ENCODE assay signal across 8 cellular contexts in genomic region chr6:117482240-117483003, GRCh38. TPM values are rescaled to one million over a fixed set of nuclear protein-coding genes. Genes with fewer than 3 reads are reported as not detected.
DNase-seq lines count a peak whose midpoint lies in the region; ATAC-seq and TF ChIP-seq lines count a peak whose summit lies in the region.

Gene DCBLD1 (plus strand): TSS chr6:117482674. CDS start chr6:117482782, 108 bp downstream.

- intact Hi-C loops in left cardiac atrium (cut with DNase I), result loop anchor here in 1 of 2 donors (10.0 kb wide), 1 partner anchor 72 kb away; no protein-coding TSS in a partner anchor
- intact Hi-C loops in posterior cingulate gyrus (cut with DNase I), result loop anchor here (5.0 kb wide), 2 partner anchors 65 to 120 kb away; partner anchors contain the start of gene GOPC

- TF ChIP-seq CTCF in KMS-11 (conservative IDR thresholded peaks at IDR 0.05; ENCODE audit: low read depth, low read length), result no peak
- TF ChIP-seq CTCF in SU-DHL-6 (IDR thresholded peaks at IDR 0.05; ENCODE audit: insufficient read depth, low read length, poor library complexity, severe bottlenecking), result no peak

- H3K9me2 ChIP-seq in GM23248 (ENCODE audit: insufficient read depth) (no peaks in the 10 kb centered on the region), SU-DHL-6 (replicated peaks; ENCODE audit: insufficient read depth, low read length) (no peaks in the 10 kb centered on the region)

- DNase-seq in G401 (ENCODE audit: low spot score) (peak; percentile 54), GM23248 (peak; percentile 96), amygdala (lab: John Stamatoyannopoulos, UW) (peak in 45 of 56 donors; percentile 10 to 81 (median 54)), left cardiac atrium (peak; percentile 83), posterior cingulate gyrus (peak; percentile 29 to 93 (median 50)), NK-92 (lab: John Stamatoyannopoulos, UW; ENCODE audit: unreplicated experiment) (no peak)

- H3K4me1 ChIP-seq in GM23248 (ENCODE audit: insufficient read depth), result peaks cover 26% of the 10 kb centered on the region
- peaks cover 9% of the 10 kb centered on the region for H3K4me1 ChIP-seq in KMS-11 (ENCODE audit: low read depth, poor library complexity, severe bottlenecking)

- H3K27ac ChIP-seq in GM23248 (peak within 1 kb of the TSS; percentile 83), KMS-11 (peak within 1 kb of the TSS; percentile 20; the same call in 1 of the 2 replicates), SU-DHL-6 (ENCODE audit: low read depth, low read length) (no peak within 1 kb of the TSS)

- H3K4me2 ChIP-seq in GM23248 (ENCODE audit: unreplicated experiment) (peak within 1 kb of the TSS; percentile 97), KMS-11 (peak within 1 kb of the TSS; percentile 72), SU-DHL-6 (ENCODE audit: low read depth, low read length, poor library complexity, severe bottlenecking) (peak within 1 kb of the TSS; percentile 72)

- peak within 1 kb of the TSS; percentile 95 for H3K9ac ChIP-seq in GM23248
- H3K9ac ChIP-seq in KMS-11, result peak within 1 kb of the TSS; percentile 56; the same call in 1 of the 2 replicates
- H3K9ac ChIP-seq in SU-DHL-6 (ENCODE audit: low read length), result peak within 1 kb of the TSS; percentile 59

- in situ Hi-C loops in G401 (cut with HindIII; ENCODE audit: low sequenced_read_pairs) (no loop called here), GM23248 (cut with MboI) (no loop called here)

- peak within 1 kb of the TSS; percentile 89 for H2AFZ ChIP-seq in GM23248
- H2AFZ ChIP-seq in KMS-11 (ENCODE audit: low read depth), result peak within 1 kb of the TSS; percentile 88
- H2AFZ ChIP-seq in SU-DHL-6 (ENCODE audit: low read depth, low read length, severe bottlenecking), result peak within 1 kb of the TSS; percentile 85

- no peaks in the 10 kb centered on the region for H3K9me3 ChIP-seq in GM23248 (ENCODE audit: low read depth)
- H3K9me3 ChIP-seq in SU-DHL-6 (ENCODE audit: insufficient read depth, low read length), result no peaks in the 10 kb centered on the region

- H3K4me3 ChIP-seq in GM23248, result peak within 1 kb of the TSS; percentile 77
- no peak within 1 kb of the TSS for H3K4me3 ChIP-seq in KMS-11 (IDR thresholded peaks at IDR 0.05; ENCODE audit: insufficient read depth, low read depth, low read length)
- H3K4me3 ChIP-seq in SU-DHL-6 (ENCODE audit: insufficient read depth, low read length, poor library complexity, severe bottlenecking), result peak within 1 kb of the TSS; percentile 68

- H3F3A ChIP-seq in GM23248 (ENCODE audit: insufficient read depth) (peaks cover 39% of the 10 kb centered on the region), SU-DHL-6 (ENCODE audit: insufficient read depth) (no peaks in the 10 kb centered on the region; the same call in 1 of the 2 replicates)

- peak; percentile 95 to 97 for ATAC-seq in left cardiac atrium

- H3K27me3 ChIP-seq in GM23248 (replicated peaks; ENCODE audit: insufficient read depth) (no peaks in the 10 kb centered on the region), KMS-11 (ENCODE audit: insufficient read depth, low read depth) (no peaks in the 10 kb centered on the region), SU-DHL-6 (ENCODE audit: low read length) (no peaks in the 10 kb centered on the region)

- H4K20me1 ChIP-seq in GM23248 (ENCODE audit: insufficient read depth), result no peaks in the 10 kb centered on the region
- H4K20me1 ChIP-seq in KMS-11 (ENCODE audit: insufficient read depth), result no peaks in the 10 kb centered on the region
- no peaks in the 10 kb centered on the region for H4K20me1 ChIP-seq in SU-DHL-6 (ENCODE audit: low read depth, low read length)

- H3K36me3 ChIP-seq in GM23248 (ENCODE audit: low read depth) (no peaks in the 10 kb centered on the region), KMS-11 (ENCODE audit: insufficient read depth) (no peaks in the 10 kb centered on the region), SU-DHL-6 (ENCODE audit: low read length) (no peaks in the 10 kb centered on the region)

- peaks cover 38% of the 10 kb centered on the region for H3K79me2 ChIP-seq in GM23248 (ENCODE audit: insufficient read depth)
- H3K79me2 ChIP-seq in KMS-11 (ENCODE audit: insufficient read depth, low read depth), result no peaks in the 10 kb centered on the region
- no peaks in the 10 kb centered on the region for H3K79me2 ChIP-seq in SU-DHL-6 (ENCODE audit: insufficient read depth, low read length)

- 1 to 2% methylated on average over 43 to 72 of the region's 96 CpGs for WGBS in GM23248 (ENCODE audit: low coverage in 1 of 2, low lambda C conversion rate in 2 of 2, missing lambda C conversion rate in 2 of 2), 2 experiments

RNA-seq across cellular contexts. Expression of gene DCBLD1, which starts in this region (rescaled TPM):
- not detected in 2 replicates for total RNA-seq in G401 (2014; rRNA removed; shearing (Covaris generic))
- total RNA-seq in GM23248 (2014; rRNA removed; shearing (Covaris generic)), result 38.4 and 52.0 TPM in 2 replicates
- polyA plus RNA-seq in GM23248 (2016; fragmentation: Nextera tagmentation; extraction: Ambion mirVana), result 24.0 and 25.1 TPM in 2 replicates
- 1 to 10 TPM; 4.1 to 8.2 TPM for total RNA-seq in left cardiac atrium

Comparison
In these comparisons a context has a peak if more than half of its experiments do, and no peak if none do; other contexts are left out.
1. Peak in DNase-seq in G401; RNA of the gene not detected or under 1 TPM.